ENCODE assay signal across 1 cellular context in the genomic region with DNA sequence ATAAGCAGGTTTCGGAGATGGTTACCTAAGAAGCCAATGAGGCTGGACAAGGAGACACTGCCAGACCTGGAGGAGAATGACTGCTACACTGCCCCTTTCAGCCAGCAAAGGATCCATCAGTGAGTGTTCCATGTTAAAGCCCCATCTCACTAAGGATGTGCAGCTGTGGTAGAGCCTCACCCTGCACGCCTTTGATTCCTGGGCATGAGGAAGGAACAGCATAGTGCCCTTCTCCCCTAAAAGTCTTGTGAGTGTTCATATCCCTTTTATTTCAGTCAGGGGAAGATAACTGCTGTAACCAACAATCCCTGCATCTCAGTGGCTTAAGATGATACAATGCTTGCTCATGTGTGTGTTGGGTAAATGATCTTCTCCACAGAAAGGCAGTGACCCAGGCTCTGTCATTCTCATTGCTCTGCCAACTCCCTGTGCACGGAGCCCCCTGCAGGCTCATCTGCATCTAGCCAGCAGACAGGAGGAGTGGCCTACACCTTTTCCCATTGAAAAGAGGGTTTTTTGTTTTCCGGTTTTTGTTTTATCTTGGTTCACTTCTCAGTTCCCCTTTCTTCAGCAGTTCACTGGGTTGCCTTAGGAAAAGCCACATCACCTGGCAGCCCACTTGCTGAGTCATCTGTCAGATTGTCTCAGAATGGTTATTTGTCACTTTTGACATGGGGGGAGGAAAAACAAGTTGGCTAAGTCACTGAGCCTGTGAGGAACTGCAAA.
A peak's percentile ranks its signal among the peaks of the same experiment; 100 is the strongest.
TF ChIP-seq lines count a peak whose summit lies in the region.

No MANE protein-coding gene starts in this region.

TF ChIP-seq in WTC11, 78 proteins besides CTCF, POLR2A, EP300 and RAD21:
- TF ChIP-seq, protein P1, sequence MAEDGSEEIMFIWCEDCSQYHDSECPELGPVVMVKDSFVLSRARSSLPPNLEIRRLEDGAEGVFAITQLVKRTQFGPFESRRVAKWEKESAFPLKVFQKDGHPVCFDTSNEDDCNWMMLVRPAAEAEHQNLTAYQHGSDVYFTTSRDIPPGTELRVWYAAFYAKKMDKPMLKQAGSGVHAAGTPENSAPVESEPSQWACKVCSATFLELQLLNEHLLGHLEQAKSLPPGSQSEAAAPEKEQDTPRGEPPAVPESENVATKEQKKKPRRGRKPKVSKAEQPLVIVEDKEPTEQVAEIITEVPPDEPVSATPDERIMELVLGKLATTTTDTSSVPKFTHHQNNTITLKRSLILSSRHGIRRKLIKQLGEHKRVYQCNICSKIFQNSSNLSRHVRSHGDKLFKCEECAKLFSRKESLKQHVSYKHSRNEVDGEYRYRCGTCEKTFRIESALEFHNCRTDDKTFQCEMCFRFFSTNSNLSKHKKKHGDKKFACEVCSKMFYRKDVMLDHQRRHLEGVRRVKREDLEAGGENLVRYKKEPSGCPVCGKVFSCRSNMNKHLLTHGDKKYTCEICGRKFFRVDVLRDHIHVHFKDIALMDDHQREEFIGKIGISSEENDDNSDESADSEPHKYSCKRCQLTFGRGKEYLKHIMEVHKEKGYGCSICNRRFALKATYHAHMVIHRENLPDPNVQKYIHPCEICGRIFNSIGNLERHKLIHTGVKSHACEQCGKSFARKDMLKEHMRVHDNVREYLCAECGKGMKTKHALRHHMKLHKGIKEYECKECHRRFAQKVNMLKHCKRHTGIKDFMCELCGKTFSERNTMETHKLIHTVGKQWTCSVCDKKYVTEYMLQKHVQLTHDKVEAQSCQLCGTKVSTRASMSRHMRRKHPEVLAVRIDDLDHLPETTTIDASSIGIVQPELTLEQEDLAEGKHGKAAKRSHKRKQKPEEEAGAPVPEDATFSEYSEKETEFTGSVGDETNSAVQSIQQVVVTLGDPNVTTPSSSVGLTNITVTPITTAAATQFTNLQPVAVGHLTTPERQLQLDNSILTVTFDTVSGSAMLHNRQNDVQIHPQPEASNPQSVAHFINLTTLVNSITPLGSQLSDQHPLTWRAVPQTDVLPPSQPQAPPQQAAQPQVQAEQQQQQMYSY (CRISPR knock-in tag; IDR thresholded peaks at IDR 0.05), result peak; percentile 53
- TF ChIP-seq, protein P2, sequence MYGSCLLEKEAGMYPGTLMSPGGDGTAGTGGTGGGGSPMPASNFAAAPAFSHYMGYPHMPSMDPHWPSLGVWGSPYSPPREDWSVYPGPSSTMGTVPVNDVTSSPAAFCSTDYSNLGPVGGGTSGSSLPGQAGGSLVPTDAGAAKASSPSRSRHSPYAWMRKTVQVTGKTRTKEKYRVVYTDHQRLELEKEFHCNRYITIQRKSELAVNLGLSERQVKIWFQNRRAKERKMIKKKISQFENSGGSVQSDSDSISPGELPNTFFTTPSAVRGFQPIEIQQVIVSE (CRISPR knock-in tag; IDR thresholded peaks at IDR 0.05; ENCODE audit: borderline replicate concordance), result no peak
- TF ChIP-seq MXD4 (CRISPR knock-in tag; IDR thresholded peaks at IDR 0.05; ENCODE audit: borderline replicate concordance), result no peak
- TF ChIP-seq RELA (CRISPR knock-in tag; IDR thresholded peaks at IDR 0.05; ENCODE audit: borderline replicate concordance), result no peak
